In the genomic region with DNA sequence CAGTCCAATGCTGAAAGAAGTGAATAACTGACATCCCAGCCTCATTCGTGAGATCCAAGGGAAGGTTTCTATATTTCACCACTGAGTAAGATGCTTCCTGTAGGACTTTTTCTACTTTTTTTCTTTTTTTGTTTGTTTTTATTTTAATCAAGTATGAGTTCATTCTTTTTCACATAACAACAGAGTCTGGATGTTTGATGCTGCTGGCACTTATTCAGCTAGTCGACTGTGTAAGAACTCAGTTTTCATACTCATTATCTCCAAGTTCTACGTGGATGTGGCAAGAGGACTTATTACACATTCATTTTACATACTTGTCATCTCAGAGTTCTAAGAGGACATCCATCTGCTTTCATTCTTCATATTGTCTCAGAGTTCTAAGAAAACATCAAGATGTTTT, we compare ENCODE assay signal across 27 cellular contexts.
DNase-seq lines count a peak whose midpoint lies in the region; ATAC-seq and TF ChIP-seq lines count a peak whose summit lies in the region.
"Had no signal": no experiment of that assay in that cellular context is flagged by ENCODE, and none has a peak within 500 bp of the region (broad histone marks: within the 10 kb centered on the region; RNA-seq: fewer than 3 reads in every experiment).

No MANE protein-coding gene starts in this region.

- H3K27ac Mint-ChIP-seq in activated naive CD4-positive, alpha-beta T cell treated with anti-CD3 and anti-CD28 coated beads, Interleukin-2, amount 50 U/mL, for 72 hours, result no peak overlapping the region
- H3K27ac Mint-ChIP-seq: activated CD4-positive, alpha-beta T cell treated with anti-CD3 and anti-CD28 coated beads, Interleukin-2, amount 10 ng/mL, durations not matched to agents 24 days and 14 days; activated naive CD8-positive, alpha-beta T cell; dendritic cell treated with granulocyte-macrophage colony-stimulating factor and Interleukin-4, amounts not matched to agents 40 ng/mL and 50 ng/mL, for 4 days; endodermal cell; immature natural killer cell; natural killer cell treated with Interleukin-12 subunit alpha and Interleukin-12 subunit beta and Interleukin-15 and Interleukin-18, amount 100 ng/mL, for 72 hours; stimulated activated naive CD8-positive, alpha-beta T cell treated with anti-CD3 and anti-CD28 coated beads, Interleukin-15, Interleukin-2, amounts not matched to agents 100 ng/mL and 50 ng/mL, for 24 hours; WTC11 had no signal

- H3K27ac ChIP-seq in PC-3 (ENCODE audit: low read length), result no peak overlapping the region

- no peaks in the 10 kb centered on the region for H3K36me3 ChIP-seq in PC-3 (ENCODE audit: low read depth, low read length)
- H3K36me3 ChIP-seq: esophagus muscularis mucosa, thoracic aorta had no signal

- H3K4me2 ChIP-seq in PC-3 (ENCODE audit: low read length), result no peak overlapping the region

- H3K9me2 ChIP-seq in PC-3 (replicated peaks; ENCODE audit: low read length), result no peaks in the 10 kb centered on the region

- H3K27me3 ChIP-seq in PC-3 (ENCODE audit: low read length), result peaks cover 5% of the 10 kb centered on the region
- H3K27me3 ChIP-seq: esophagus muscularis mucosa had no signal

- no peak overlapping the region for H3K4me3 ChIP-seq in PC-3 (ENCODE audit: low read length)
- H3K4me3 ChIP-seq: esophagus muscularis mucosa, K562, thoracic aorta had no signal

- DNase-seq in AG08395 (ENCODE audit: low spot score) (peak; percentile 24), GM04503 (ENCODE audit: low read depth) (peak; percentile 77), dermis blood vessel endothelial cell (peak; percentile 40), iris pigment epithelial cell (ENCODE audit: low read depth) (peak; percentile 33), NCI-H748 treated with DMSO at 0.1 percent for 48 hours (lab: John Stamatoyannopoulos, UW) (no peak), NCI-H1436 treated with DMSO at 0.1 percent for 48 hours (lab: John Stamatoyannopoulos, UW) (no peak), PC-3 (no peak)
- DNase-seq in activated naive CD4-positive, alpha-beta T cell treated with anti-CD3 and anti-CD28 coated beads, Interleukin-2, amount 50 U/mL, for 72 hours (ENCODE audit: low spot score in 2 of 2), result no peak
- DNase-seq: activated CD4-positive, alpha-beta T cell treated with anti-CD3 and anti-CD28 coated beads, Interleukin-2, amount 10 ng/mL, durations not matched to agents 24 days and 14 days; C1 segment of cervical spinal cord; central memory CD4-positive, alpha-beta T cell; COR-L47; DMS53; endodermal cell; GF-D8; immature natural killer cell; NCI-H1092; NCI-H1694 treated with DMSO at 0.1 percent for 48 hours; small intestine had no signal

- H3K9me3 Mint-ChIP-seq in activated naive CD4-positive, alpha-beta T cell treated with anti-CD3 and anti-CD28 coated beads, Interleukin-2, amount 50 U/mL, for 72 hours, result no peaks in the 10 kb centered on the region
- H3K9me3 Mint-ChIP-seq: activated CD4-positive, alpha-beta T cell treated with anti-CD3 and anti-CD28 coated beads, Interleukin-2, amount 10 ng/mL, durations not matched to agents 24 days and 14 days; dendritic cell treated with granulocyte-macrophage colony-stimulating factor and Interleukin-4, amounts not matched to agents 40 ng/mL and 50 ng/mL, for 4 days; natural killer cell treated with Interleukin-12 subunit alpha and Interleukin-12 subunit beta and Interleukin-15 and Interleukin-18, amount 100 ng/mL, for 72 hours; stimulated activated naive CD8-positive, alpha-beta T cell treated with anti-CD3 and anti-CD28 coated beads, Interleukin-15, Interleukin-2, amounts not matched to agents 100 ng/mL and 50 ng/mL, for 24 hours had no signal

- no peaks in the 10 kb centered on the region for H3K79me2 ChIP-seq in PC-3 (ENCODE audit: low read length)

- no TSS peak for BruUV-seq in PC-3 (replicated peaks; lab: Mats Ljungman, UMichigan)

- no peaks in the 10 kb centered on the region for H3K36me3 Mint-ChIP-seq in activated naive CD4-positive, alpha-beta T cell treated with anti-CD3 and anti-CD28 coated beads, Interleukin-2, amount 50 U/mL, for 72 hours
- H3K36me3 Mint-ChIP-seq: activated naive CD8-positive, alpha-beta T cell; immature natural killer cell; natural killer cell treated with Interleukin-12 subunit alpha and Interleukin-12 subunit beta and Interleukin-15 and Interleukin-18, amount 100 ng/mL, for 72 hours; WTC11 had no signal

- intact Hi-C loops in PC-3 (cut with micrococcal nuclease), result no loop called here

- no peaks in the 10 kb centered on the region for H3F3A ChIP-seq in PC-3 (ENCODE audit: low read length, unreplicated experiment)

- CTCF ChIA-PET in PC-3 (lab: Charles Lee), result no interaction called here

- no peaks in the 10 kb centered on the region for H3K9me3 ChIP-seq in PC-3 (ENCODE audit: low read length)
- H3K9me3 ChIP-seq: esophagus muscularis mucosa, thoracic aorta had no signal

- H3K4me1 ChIP-seq in PC-3 (ENCODE audit: insufficient read depth, low read length), result no peaks in the 10 kb centered on the region

- POLR2A ChIA-PET in PC-3 (lab: Charles Lee; ENCODE audit: unreplicated experiment), result no interaction called here

- no peak for ATAC-seq in activated naive CD4-positive, alpha-beta T cell treated with anti-CD3 and anti-CD28 coated beads, Interleukin-2, amount 50 U/mL, for 72 hours
- no peak for ATAC-seq in PC-3
- ATAC-seq: K562; natural killer cell treated with Interleukin-12 subunit alpha and Interleukin-12 subunit beta and Interleukin-15 and Interleukin-18, amount 100 ng/mL, for 72 hours; WTC11 had no signal

- H2AFZ ChIP-seq in PC-3 (ENCODE audit: low read length), result no peak overlapping the region

- H3K9ac ChIP-seq in PC-3 (ENCODE audit: low read length), result no peak overlapping the region

- TF ChIP-seq CTCF in PC-3 (conservative IDR thresholded peaks at IDR 0.05; ENCODE audit: low read depth, low read length), result no peak

- no peaks in the 10 kb centered on the region for H4K20me1 ChIP-seq in PC-3 (ENCODE audit: low read length)

Comparison
In these comparisons a context has a peak if more than half of its experiments do, and no peak if none do; other contexts are left out.
1. DNase-seq: peak in AG08395 (single experiment), GM04503 (single experiment), dermis blood vessel endothelial cell (single experiment) and iris pigment epithelial cell (single experiment); none in activated naive CD4-positive, alpha-beta T cell treated with anti-CD3 and anti-CD28 coated beads, Interleukin-2, amount 50 U/mL, for 72 hours (0 of 2), NCI-H748 treated with DMSO at 0.1 percent for 48 hours (single experiment), NCI-H1436 treated with DMSO at 0.1 percent for 48 hours (single experiment) and PC-3 (single experiment).